ENCODE assay signal across 10 cellular contexts in the genomic region with DNA sequence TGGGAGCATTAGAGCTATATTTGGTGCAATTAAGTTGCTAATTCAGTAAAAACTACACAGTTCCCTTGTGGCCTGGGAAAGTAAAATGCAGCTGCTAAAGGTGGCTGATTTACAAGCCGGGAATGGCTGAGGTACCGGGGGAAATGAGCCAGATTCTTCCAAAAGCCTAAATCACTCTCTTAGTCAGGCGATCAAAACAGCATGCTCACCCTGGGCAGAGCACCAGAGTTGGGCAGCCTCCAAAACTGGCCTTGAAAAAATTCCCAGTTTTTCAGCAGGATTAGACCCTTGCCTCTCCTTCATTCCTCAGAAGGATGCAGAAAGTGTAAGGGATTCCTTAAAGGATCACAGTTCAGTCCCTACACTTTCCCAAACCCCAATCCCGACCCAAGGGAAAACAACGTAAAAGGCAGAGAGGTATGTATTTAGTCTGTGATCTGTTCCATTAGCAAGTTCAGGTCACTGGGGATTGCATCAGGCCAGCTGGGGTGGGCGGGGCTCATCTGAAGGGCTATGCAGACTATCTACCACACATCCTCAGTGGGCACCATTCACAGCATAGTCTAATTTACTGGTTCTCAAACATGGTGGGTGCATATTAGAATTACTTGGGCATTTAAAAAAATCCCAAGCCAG. TPM values are rescaled to one million over a fixed set of nuclear protein-coding genes. Genes with fewer than 3 reads are reported as not detected.
DNase-seq lines count a peak whose midpoint lies in the region; FAIRE-seq and TF ChIP-seq lines count a peak whose summit lies in the region.
"Had no signal": no experiment of that assay in that cellular context is flagged by ENCODE, and none has a peak within 500 bp of the region (broad histone marks: within the 10 kb centered on the region; RNA-seq: fewer than 3 reads in every experiment).

No MANE protein-coding gene starts in this region.

- peaks cover 0 to 7% (median 0%) of the 10 kb centered on the region in 4 donors for H3K4me1 ChIP-seq in sigmoid colon

- intact Hi-C loops in sigmoid colon (cut with DNase I): no loop called here

- no peak for FAIRE-seq in frontal cortex (lab: Jason Lieb, UNC)

- TF ChIP-seq EP300 in sigmoid colon (IDR thresholded peaks at IDR 0.05): no peak

- H3K9me3 ChIP-seq in sigmoid colon: peaks cover 0 to 3% (median 0%) of the 10 kb centered on the region in 4 donors

- peaks cover 0 to 5% (median 0%) of the 10 kb centered on the region in 3 donors for H3K27me3 ChIP-seq in sigmoid colon

- H3K36me3 ChIP-seq in sigmoid colon: no peaks in the 10 kb centered on the region

- WGBS in sigmoid colon, 2 donors: 43 to 64% methylated on average over 6 of the region's 6 CpGs

- DNase-seq in H4 (ENCODE audit: low spot score) (peak; percentile 61), OCI-M1 (lab: John Stamatoyannopoulos, UW) (peak; percentile 11), fibroblast of pulmonary artery (ENCODE audit: low read depth) (peak; percentile 18), renal cortical epithelial cell (ENCODE audit: low read depth) (peak; percentile 42), COR-L47 (lab: John Stamatoyannopoulos, UW) (no peak), frontal cortex (ENCODE audit: low spot score in 2 of 2) (no peak), sigmoid colon (no peak)
- DNase-seq: cortex of kidney, immature natural killer cell, NCI-H1048 had no signal

- H3K4me3 ChIP-seq in fibroblast of pulmonary artery (replicated peaks; ENCODE audit: low read depth, low read length): no peak overlapping the region
- no peak overlapping the region for H3K4me3 ChIP-seq in sigmoid colon

- no peak for TF ChIP-seq POLR2A in sigmoid colon (IDR thresholded peaks at IDR 0.05)

- no peak overlapping the region for H3K27ac ChIP-seq in sigmoid colon

- TF ChIP-seq CTCF in fibroblast of pulmonary artery (IDR thresholded peaks at IDR 0.05; ENCODE audit: low read length, missing control alignments) (no peak), sigmoid colon (IDR thresholded peaks at IDR 0.05) (no peak)

RNA-seq across cellular contexts. Expression of gene TMEM174, which starts 16.9 kb away (rescaled TPM):
- total RNA-seq in H4 (2014; rRNA removed; shearing (Covaris generic)): not detected in 2 replicates
- total RNA-seq in renal cortical epithelial cell: 0.15 TPM in 1 of 2 replicates, not detected in the other
- not detected for total RNA-seq in frontal cortex
- not detected for total RNA-seq in sigmoid colon
- not detected for polyA plus RNA-seq in sigmoid colon
- polyA plus RNA-seq: immature natural killer cell had no signal

Comparison
In these comparisons a context has a peak if more than half of its experiments do, and no peak if none do; other contexts are left out.
1. DNase-seq: peak in H4 (single experiment), OCI-M1 (single experiment), fibroblast of pulmonary artery (single experiment) and renal cortical epithelial cell (single experiment); none in COR-L47 (single experiment), frontal cortex (0 of 2) and sigmoid colon (single experiment).